ENCODE assay signal across 22 cellular contexts in genomic region chr2:128469875-128470274, GRCh38.
DNase-seq lines count a peak whose midpoint lies in the region; ATAC-seq and TF ChIP-seq lines count a peak whose summit lies in the region.
"Had no signal": no experiment of that assay in that cellular context is flagged by ENCODE, and none has a peak within 500 bp of the region (broad histone marks: within the 10 kb centered on the region; RNA-seq: fewer than 3 reads in every experiment).

No MANE protein-coding gene starts in this region.

- H3K27me3 Mint-ChIP-seq in endodermal cell (ENCODE audit: insufficient read depth): peaks cover 2% of the 10 kb centered on the region
- no peaks in the 10 kb centered on the region for H3K27me3 Mint-ChIP-seq in osteocyte (ENCODE audit: unreplicated experiment)
- H3K27me3 Mint-ChIP-seq in HFFc6 (ENCODE audit: insufficient read depth): no peaks in the 10 kb centered on the region; the same call in none of the 2 replicates

- H3K4me1 Mint-ChIP-seq in endodermal cell (no peaks in the 10 kb centered on the region), osteocyte (ENCODE audit: unreplicated experiment) (no peaks in the 10 kb centered on the region), HFFc6 (ENCODE audit: low read depth) (peaks cover 12% of the 10 kb centered on the region)

- 87 to 97% methylated on average over 3 of the region's 3 CpGs for WGBS in endodermal cell (ENCODE audit: insufficient coverage in 1 of 2, insufficient read length in 1 of 2), 2 experiments

- H3K9me3 Mint-ChIP-seq in endodermal cell (peaks cover 43% of the 10 kb centered on the region), osteocyte (ENCODE audit: unreplicated experiment) (peaks cover 7% of the 10 kb centered on the region), HFFc6 (peaks cover 44% of the 10 kb centered on the region)

- DNase-seq in activated CD8-positive, alpha-beta memory T cell treated with anti-CD3 and anti-CD28 coated beads, Interleukin-2, amount 50 U/mL, for 48 hours: peak; percentile 13
- DNase-seq in activated CD8-positive, alpha-beta memory T cell treated with anti-CD3 and anti-CD28 coated beads, Interleukin-2, amount 50 U/mL, for 4 hours: no peak
- DNase-seq in endodermal cell (no peak), osteocyte (ENCODE audit: extremely low spot score, unreplicated experiment) (peak; percentile 30), vagina (ENCODE audit: extremely low spot score in 2 of 2) (peak; percentile 27 to 95), HFFc6 (no peak)
- DNase-seq: 8988T, COR-L47, DMS 273 treated with DMSO at 0.1 percent for 48 hours, DMS79 treated with DMSO at 0.1 percent for 48 hours, MG63, NCI-H1417, NCI-H1694 treated with DMSO at 0.1 percent for 48 hours, NCI-H2081 treated with DMSO at 0.1 percent for 48 hours, NCI-H2171 treated with DMSO at 0.1 percent for 48 hours, NCI-H526, Peyer's patch had no signal

- no peak for ATAC-seq in GM21825 (IDR thresholded peaks at IDR 0.05; ENCODE audit: unreplicated experiment)
- no peak for ATAC-seq in GM19324 (IDR thresholded peaks at IDR 0.05; ENCODE audit: low FRiP score, unreplicated experiment)
- ATAC-seq: HepG2 had no signal

- H3K4me1 ChIP-seq in endodermal cell (ENCODE audit: control insufficient read depth, insufficient read depth, low read length): no peaks in the 10 kb centered on the region
- peaks cover 35% of the 10 kb centered on the region for H3K4me1 ChIP-seq in vagina
- H3K4me1 ChIP-seq: SJCRH30 had no signal

- H3K9ac ChIP-seq in endodermal cell (ENCODE audit: extremely low read depth, low read length, poor library complexity, severe bottlenecking): no peak overlapping the region

- H3K36me3 Mint-ChIP-seq in endodermal cell (ENCODE audit: low read depth) (peaks cover 11% of the 10 kb centered on the region), osteocyte (ENCODE audit: unreplicated experiment) (peaks cover 2% of the 10 kb centered on the region), HFFc6 (ENCODE audit: low read depth) (peaks cover 23% of the 10 kb centered on the region; the same call in 1 of the 2 replicates)

- H3K27ac Mint-ChIP-seq in endodermal cell: no peak overlapping the region
- H3K27ac Mint-ChIP-seq in osteocyte (ENCODE audit: unreplicated experiment): no peak overlapping the region
- H3K27ac Mint-ChIP-seq in HFFc6: no peak overlapping the region

- H3K9me3 ChIP-seq in endodermal cell (ENCODE audit: control insufficient read depth, low read length): peaks cover 30% of the 10 kb centered on the region
- peaks cover 5% of the 10 kb centered on the region for H3K9me3 ChIP-seq in vagina

- intact Hi-C loops in vagina (cut with DNase I): no loop called here

- H3K27me3 ChIP-seq in endodermal cell (ENCODE audit: control insufficient read depth, insufficient read depth, low read length, poor library complexity, severe bottlenecking) (no peaks in the 10 kb centered on the region), vagina (no peaks in the 10 kb centered on the region)
- H3K27me3 ChIP-seq: MG63, Peyer's patch, SJCRH30 had no signal

- H3K4me3 ChIP-seq in endodermal cell (ENCODE audit: low read length) (peak overlapping the region; percentile 41), vagina (no peak overlapping the region)
- H3K4me3 ChIP-seq: K562, MG63, Peyer's patch, SJCRH30 had no signal

- H3K27ac ChIP-seq in endodermal cell (ENCODE audit: low read depth, low read length): no peak overlapping the region
- no peak overlapping the region for H3K27ac ChIP-seq in vagina
- H3K27ac ChIP-seq: Peyer's patch, SJCRH30 had no signal

- H3K4me3 Mint-ChIP-seq in endodermal cell (no peak overlapping the region), osteocyte (ENCODE audit: unreplicated experiment) (no peak overlapping the region), HFFc6 (no peak overlapping the region)

- TF ChIP-seq CTCF in endodermal cell (conservative IDR thresholded peaks at IDR 0.05) (no peak), osteocyte (IDR thresholded peaks at IDR 0.05) (no peak), vagina (IDR thresholded peaks at IDR 0.05) (no peak), HFFc6 (IDR thresholded peaks at IDR 0.05) (no peak)

- H3K36me3 ChIP-seq in endodermal cell (ENCODE audit: control insufficient read depth, insufficient read depth, low read length) (no peaks in the 10 kb centered on the region), vagina (no peaks in the 10 kb centered on the region)
- H3K36me3 ChIP-seq: MG63, Peyer's patch, SJCRH30 had no signal

- no peak for TF ChIP-seq POLR2A in vagina (IDR thresholded peaks at IDR 0.05)

Comparison
In these comparisons a context has a peak if more than half of its experiments do, and no peak if none do; other contexts are left out.
1. DNase-seq: peak in activated CD8-positive, alpha-beta memory T cell treated with anti-CD3 and anti-CD28 coated beads, Interleukin-2, amount 50 U/mL, for 48 hours (single experiment), osteocyte (single experiment) and vagina (2 of 2); none in activated CD8-positive, alpha-beta memory T cell treated with anti-CD3 and anti-CD28 coated beads, Interleukin-2, amount 50 U/mL, for 4 hours (single experiment), endodermal cell (single experiment) and HFFc6 (single experiment).